In genomic region chr1:22053018-22053860, GRCh38 we compare ENCODE assay signal across 8 cellular contexts. TPM values are rescaled to one million over a fixed set of nuclear protein-coding genes. Genes with fewer than 3 reads are reported as not detected.
DNase-seq lines count a peak whose midpoint lies in the region; ATAC-seq and TF ChIP-seq lines count a peak whose summit lies in the region.

No MANE protein-coding gene starts in this region.

- H3K36me3 Mint-ChIP-seq in activated T-cell treated with anti-CD3 and anti-CD28 coated beads, Interleukin-2, amount 50 U/mL, for 4 hours (ENCODE audit: insufficient read depth) = peaks cover 20% of the 10 kb centered on the region

- peak overlapping the region; percentile 98 for H3K4me3 Mint-ChIP-seq in activated T-cell treated with anti-CD3 and anti-CD28 coated beads, Interleukin-2, amount 50 U/mL, for 4 hours

- WGBS in esophagus muscularis mucosa = 0% methylated on average over 18 of the region's 70 CpGs
- WGBS in stomach, 5 donors = 1 to 2% (median 1%) methylated on average over 31 to 69 of the region's 70 CpGs

- peaks cover 60% of the 10 kb centered on the region for H3K4me1 Mint-ChIP-seq in activated T-cell treated with anti-CD3 and anti-CD28 coated beads, Interleukin-2, amount 50 U/mL, for 4 hours (ENCODE audit: low read depth)

- no peaks in the 10 kb centered on the region for H3K27me3 Mint-ChIP-seq in activated T-cell treated with anti-CD3 and anti-CD28 coated beads, Interleukin-2, amount 50 U/mL, for 4 hours (ENCODE audit: low read depth)

- H3K4me3 ChIP-seq in AG10803 (ENCODE audit: low read length) (peak overlapping the region; percentile 76), esophagus muscularis mucosa (peak overlapping the region; percentile 77 to 100 (median 96)), mucosa of stomach (ENCODE audit: low read length) (peak overlapping the region; percentile 17), stomach (peak overlapping the region; percentile 63 to 100 (median 85))

- H3K9me3 ChIP-seq in esophagus muscularis mucosa (no peaks in the 10 kb centered on the region), mucosa of stomach (ENCODE audit: control insufficient read depth, low read length) (no peaks in the 10 kb centered on the region), stomach (no peaks in the 10 kb centered on the region)

- no peaks in the 10 kb centered on the region for H3K9me3 Mint-ChIP-seq in activated T-cell treated with anti-CD3 and anti-CD28 coated beads, Interleukin-2, amount 50 U/mL, for 4 hours

- TF ChIP-seq CTCF in AG10803 (conservative IDR thresholded peaks at IDR 0.05; ENCODE audit: low read length) = peak; percentile 14; the same call in 1 of the 2 replicates
- TF ChIP-seq CTCF in esophagus muscularis mucosa (IDR thresholded peaks at IDR 0.05) = no peak
- no peak for TF ChIP-seq CTCF in stomach (IDR thresholded peaks at IDR 0.05)

- ATAC-seq in GM19035 (IDR thresholded peaks at IDR 0.05; ENCODE audit: unreplicated experiment) (peak; percentile 45), HG03280 (IDR thresholded peaks at IDR 0.05; ENCODE audit: unreplicated experiment) (peak; percentile 37)
- peak; percentile 35 to 38 for ATAC-seq in activated T-cell treated with anti-CD3 and anti-CD28 coated beads, Interleukin-2, amount 50 U/mL, for 4 hours

- H3K27ac ChIP-seq in esophagus muscularis mucosa (replicated peaks in 1 of 4) (peak overlapping the region; percentile 99 to 100 (median 100)), stomach (peak overlapping the region; percentile 98 to 100 (median 100))

- H3K4me1 ChIP-seq in esophagus muscularis mucosa (peaks cover 42 to 50% (median 49%) of the 10 kb centered on the region in 4 donors), mucosa of stomach (ENCODE audit: control insufficient read depth, insufficient read depth, low read length) (peaks cover 25% of the 10 kb centered on the region), stomach (peaks cover 33 to 53% (median 43%) of the 10 kb centered on the region in 4 donors)

- intact Hi-C loops in esophagus muscularis mucosa (cut with DNase I) = loop anchor here (2.0 kb wide), 1 partner anchor 28 kb away; no protein-coding TSS in a partner anchor
- intact Hi-C loops in stomach (cut with DNase I; ENCODE audit: low total_unique reads) = no loop called here

- peak; percentile 69 for DNase-seq in AG10803 (ENCODE audit: low read depth)
- peak; percentile 65 for DNase-seq in NOMO-1 treated with dmso at 0.1 percent for 144 hours (lab: John Stamatoyannopoulos, UW; ENCODE audit: unreplicated experiment)
- DNase-seq in activated T-cell treated with anti-CD3 and anti-CD28 coated beads, Interleukin-2, amount 50 U/mL, for 4 hours = peak; percentile 19
- DNase-seq in esophagus muscularis mucosa (ENCODE audit: extremely low spot score) = no peak
- peak; percentile 66 for DNase-seq in stomach

- TF ChIP-seq EP300 in esophagus muscularis mucosa (IDR thresholded peaks at IDR 0.05) = no peak
- TF ChIP-seq EP300 in stomach (IDR thresholded peaks at IDR 0.05) = no peak

- H3K36me3 ChIP-seq in esophagus muscularis mucosa (peaks cover 0 to 14% (median 4%) of the 10 kb centered on the region in 4 donors), mucosa of stomach (ENCODE audit: control insufficient read depth, insufficient read depth, low read length) (no peaks in the 10 kb centered on the region), stomach (peaks cover 0 to 14% (median 9%) of the 10 kb centered on the region in 4 donors)

- TF ChIP-seq POLR2A in esophagus muscularis mucosa (IDR thresholded peaks at IDR 0.05; ENCODE audit: low read depth) = no peak
- no peak for TF ChIP-seq POLR2A in stomach (IDR thresholded peaks at IDR 0.05)

- H3K27me3 ChIP-seq in esophagus muscularis mucosa (no peaks in the 10 kb centered on the region), mucosa of stomach (ENCODE audit: control insufficient read depth, insufficient read depth, low read length) (no peaks in the 10 kb centered on the region), stomach (no peaks in the 10 kb centered on the region)

- peak overlapping the region; percentile 94 for H3K9ac ChIP-seq in mucosa of stomach (ENCODE audit: low read length)

RNA-seq across cellular contexts. Expression of gene CDC42, which starts 0.7 kb away (rescaled TPM):
- 100 to 1,000 TPM; 218 to 249 (median 235) TPM for total RNA-seq in activated T-cell treated with anti-CD3 and anti-CD28 coated beads, Interleukin-2, amount 50 U/mL, for 4 hours
- total RNA-seq in esophagus muscularis mucosa = 100 to 1,000 TPM; 177 to 243 (median 204) TPM
- 100 to 1,000 TPM in 2 of 5 donors, 10 to 100 TPM in 3; 72.4 to 425 (median 80.8) TPM for total RNA-seq in stomach
- 100 to 1,000 TPM in 2 of 3 donors, 10 to 100 TPM in 1; 91.8 to 242 (median 179) TPM for polyA plus RNA-seq in stomach

RNA-seq across cellular contexts. Expression of gene CELA3A, which starts 51.8 kb away (rescaled TPM):
- 1 to 10 TPM; 4.0 to 8.1 (median 6.9) TPM for total RNA-seq in activated T-cell treated with anti-CD3 and anti-CD28 coated beads, Interleukin-2, amount 50 U/mL, for 4 hours
- total RNA-seq in esophagus muscularis mucosa (not detected), stomach (10 to 100 TPM in 1 of 5 donors, 1 to 10 TPM in 1, not detected in 3; 3.6 to 17.2 TPM)
- polyA plus RNA-seq in stomach = 10 to 100 TPM in 2 of 3 donors, 1 to 10 TPM in 1; 7.0 to 62.9 (median 53.2) TPM

Comparison
In these comparisons a context has a peak if more than half of its experiments do, and no peak if none do; other contexts are left out.
1. H3K4me3 ChIP-seq: peak in every context shown above with its lines; median percentile 96 in esophagus muscularis mucosa; 85 in stomach; 76 in AG10803; 17 in mucosa of stomach.